Comparison of ENCODE assay signal across 8 cellular contexts in the genomic region with DNA sequence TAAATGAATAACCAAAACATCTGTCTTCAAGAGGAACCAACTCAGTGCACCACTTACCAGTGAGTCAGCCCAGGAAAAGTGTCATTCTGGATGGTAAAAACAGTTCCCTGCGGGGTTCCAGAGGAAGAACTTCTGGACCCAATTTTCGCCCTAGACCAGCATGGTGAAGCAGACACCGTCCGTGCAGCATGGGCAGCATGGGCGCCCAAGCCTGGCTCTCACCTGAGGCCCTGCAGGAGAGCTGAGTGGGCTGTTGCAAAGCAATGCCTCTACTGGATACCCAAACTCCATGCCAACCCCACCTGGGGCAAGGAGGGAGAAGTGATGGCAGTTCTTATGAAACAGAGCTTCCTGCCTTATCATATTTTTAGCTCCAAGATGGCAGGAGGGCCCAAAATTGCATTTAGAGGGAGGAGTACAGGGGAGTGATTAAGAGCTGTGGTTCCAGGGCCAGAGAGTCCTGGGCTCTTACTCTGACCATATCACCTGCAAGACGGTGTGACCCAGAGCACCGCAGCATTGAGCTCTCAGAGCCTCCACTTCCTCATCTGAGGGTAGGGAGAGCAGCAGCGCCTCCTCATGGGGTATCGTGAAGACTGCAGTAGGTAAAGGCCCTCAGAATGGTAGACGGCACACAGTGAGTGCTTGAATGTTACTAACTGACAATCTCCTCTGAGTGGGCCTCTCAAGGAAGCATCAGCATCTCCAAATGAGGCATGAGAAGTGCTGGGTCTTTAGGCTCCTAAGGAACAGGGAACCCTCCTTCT. TPM values are rescaled to one million over a fixed set of nuclear protein-coding genes. Genes with fewer than 3 reads are reported as not detected.
A peak's percentile ranks its signal among the peaks of the same experiment; 100 is the strongest.
DNase-seq lines count a peak whose midpoint lies in the region; ATAC-seq lines count a peak whose summit lies in the region.

No MANE protein-coding gene starts in this region.

- peak overlapping the region in 3 of 6 donors; percentile 1 to 90 (median 28) for H3K27ac Mint-ChIP-seq in naive B cell

- no peak overlapping the region for H3K4me3 Mint-ChIP-seq in naive B cell

- H3K9me3 Mint-ChIP-seq in naive B cell = no peaks in the 10 kb centered on the region

- peak; percentile 86 to 98 for ATAC-seq in naive B cell (ENCODE audit: low read depth in 2 of 2)
- no peak for ATAC-seq in GM18870 (IDR thresholded peaks at IDR 0.05; ENCODE audit: unreplicated experiment)
- no peak for ATAC-seq in GM19324 (IDR thresholded peaks at IDR 0.05; ENCODE audit: low FRiP score, unreplicated experiment)
- ATAC-seq in HG03439 (IDR thresholded peaks at IDR 0.05; ENCODE audit: unreplicated experiment) = no peak

- peaks cover 8 to 23% of the 10 kb centered on the region in 2 donors for H3K36me3 Mint-ChIP-seq in naive B cell

- peaks cover 11 to 16% (median 12%) of the 10 kb centered on the region in 3 donors for H3K4me1 Mint-ChIP-seq in naive B cell

- no peaks in the 10 kb centered on the region for H3K27me3 Mint-ChIP-seq in naive B cell

- DNase-seq in DMS 273 (lab: John Stamatoyannopoulos, UW; ENCODE audit: unreplicated experiment) (peak; percentile 24), DMS 273 treated with DMSO at 0.1 percent for 48 hours (lab: John Stamatoyannopoulos, UW) (no peak), SKM-1 treated with dmso at 0.1 percent for 144 hours (lab: John Stamatoyannopoulos, UW; ENCODE audit: unreplicated experiment) (peak; percentile 24), naive B cell (peak; percentile 55)
- DNase-seq in central memory CD4-positive, alpha-beta T cell = peak; percentile 33

RNA-seq across cellular contexts. Expression of a gene that starts 16.6 kb away (rescaled TPM):
- polyA plus RNA-seq in naive B cell (ENCODE audit: low read depth in 6 of 6) = 100 to 1,000 TPM in 1 of 6 donors, 10 to 100 TPM in 5; 57.0 to 102 (median 61.1) TPM

RNA-seq across cellular contexts. Expression of a gene that starts 29.6 kb away (rescaled TPM):
- 10 to 100 TPM; 25.2 to 44.0 (median 35.2) TPM for polyA plus RNA-seq in naive B cell (ENCODE audit: low read depth in 6 of 6)

RNA-seq across cellular contexts. Expression of a gene that starts 40.5 kb away (rescaled TPM):
- 10 to 100 TPM; 12.0 to 32.5 (median 21.4) TPM for polyA plus RNA-seq in naive B cell (ENCODE audit: low read depth in 6 of 6)

Comparison
In these comparisons a context has a peak if more than half of its experiments do, and no peak if none do; other contexts are left out.
1. ATAC-seq: peak in naive B cell (2 of 2); none in GM18870 (single experiment), GM19324 (single experiment) and HG03439 (single experiment).